ENCODE assay signal across 1 cellular context in genomic region chr1:86507935-86508582, GRCh38.
TF ChIP-seq lines count a peak whose summit lies in the region.

No MANE protein-coding gene starts in this region.

TF ChIP-seq in A549, 52 proteins besides CTCF, POLR2A, EP300 and RAD21 (continued from another document):
- no peak for TF ChIP-seq REST (IDR thresholded peaks at IDR 0.05)
- TF ChIP-seq SREBF2 (IDR thresholded peaks at IDR 0.05), result no peak
- no peak for TF ChIP-seq GATA3 (IDR thresholded peaks at IDR 0.05; ENCODE audit: borderline replicate concordance)
